In genomic region chr17:80006339-80006720, GRCh38 we compare ENCODE assay signal across 16 cellular contexts. TPM values are rescaled to one million over a fixed set of nuclear protein-coding genes. Genes with fewer than 3 reads are reported as not detected.
DNase-seq lines count a peak whose midpoint lies in the region; ATAC-seq and TF ChIP-seq lines count a peak whose summit lies in the region.
"Had no signal": no experiment of that assay in that cellular context is flagged by ENCODE, and none has a peak within 500 bp of the region (broad histone marks: within the 10 kb centered on the region; RNA-seq: fewer than 3 reads in every experiment).

No MANE protein-coding gene starts in this region.

- H3K4me1 Mint-ChIP-seq in activated T-cell treated with anti-CD3 and anti-CD28 coated beads, Interleukin-2, amount 50 U/mL, for 72 hours (ENCODE audit: low read depth) = peaks cover 17% of the 10 kb centered on the region
- H3K4me1 Mint-ChIP-seq in glutamatergic neuron (ENCODE audit: low read depth, unreplicated experiment) = peaks cover 10% of the 10 kb centered on the region
- peaks cover 10% of the 10 kb centered on the region for H3K4me1 Mint-ChIP-seq in progenitor cell of endocrine pancreas (ENCODE audit: low read depth)

- H3K27me3 Mint-ChIP-seq in activated T-cell treated with anti-CD3 and anti-CD28 coated beads, Interleukin-2, amount 50 U/mL, for 72 hours (ENCODE audit: low read depth) = no peaks in the 10 kb centered on the region
- peaks cover 10% of the 10 kb centered on the region for H3K27me3 Mint-ChIP-seq in glutamatergic neuron (ENCODE audit: unreplicated experiment)
- H3K27me3 Mint-ChIP-seq in progenitor cell of endocrine pancreas = no peaks in the 10 kb centered on the region
- H3K27me3 Mint-ChIP-seq: stimulated activated naive CD8-positive, alpha-beta T cell treated with anti-CD3 and anti-CD28 coated beads, Interleukin-15, Interleukin-2, amounts not matched to agents 100 ng/mL and 50 ng/mL, for 24 hours had no signal

- no peak overlapping the region for H3K27ac ChIP-seq in RWPE2 (ENCODE audit: poor library complexity, severe bottlenecking)
- H3K27ac ChIP-seq: esophagus squamous epithelium, heart right ventricle, skin epidermis had no signal

- no peaks in the 10 kb centered on the region for H3K36me3 ChIP-seq in RWPE2 (ENCODE audit: low read depth)

- H3K9me3 ChIP-seq in RWPE2 (ENCODE audit: severe bottlenecking) = no peaks in the 10 kb centered on the region
- H3K9me3 ChIP-seq: esophagus squamous epithelium, heart right ventricle had no signal

- TF ChIP-seq CTCF in RWPE2 (IDR thresholded peaks at IDR 0.05; ENCODE audit: poor library complexity, severe bottlenecking) (peak; percentile 1), glutamatergic neuron (IDR thresholded peaks at IDR 0.05; ENCODE audit: partially characterized antibody, unreplicated experiment) (no peak), progenitor cell of endocrine pancreas (IDR thresholded peaks at IDR 0.05; ENCODE audit: unreplicated experiment) (no peak)

- no peaks in the 10 kb centered on the region for H3K36me3 Mint-ChIP-seq in activated T-cell treated with anti-CD3 and anti-CD28 coated beads, Interleukin-2, amount 50 U/mL, for 72 hours (ENCODE audit: insufficient read depth in 2 of 2)
- H3K36me3 Mint-ChIP-seq in glutamatergic neuron (ENCODE audit: unreplicated experiment) (no peaks in the 10 kb centered on the region), progenitor cell of endocrine pancreas (ENCODE audit: insufficient read depth) (peaks cover 5% of the 10 kb centered on the region)
- H3K36me3 Mint-ChIP-seq: activated naive CD4-positive, alpha-beta T cell treated with anti-CD3 and anti-CD28 coated beads, Interleukin-2, amount 50 U/mL, for 72 hours; memory B cell had no signal

- ATAC-seq in activated T-cell treated with anti-CD3 and anti-CD28 coated beads, Interleukin-2, amount 50 U/mL, for 72 hours (replicated peaks in 1 of 2) = no peak
- ATAC-seq in RWPE2 (ENCODE audit: low read depth) = no peak
- no peak for ATAC-seq in esophagus mucosa

- H3K4me1 ChIP-seq in RWPE2 (ENCODE audit: insufficient read depth, poor library complexity, severe bottlenecking) = no peaks in the 10 kb centered on the region

- no peak overlapping the region for H3K4me3 ChIP-seq in RWPE2 (ENCODE audit: severe bottlenecking)
- H3K4me3 ChIP-seq: esophagus squamous epithelium, skin epidermis had no signal

- no peaks in the 10 kb centered on the region for H3K27me3 ChIP-seq in RWPE2 (ENCODE audit: insufficient read depth, poor library complexity, severe bottlenecking)
- H3K27me3 ChIP-seq: esophagus squamous epithelium, heart right ventricle had no signal

- no peaks in the 10 kb centered on the region for H3K9me3 Mint-ChIP-seq in activated T-cell treated with anti-CD3 and anti-CD28 coated beads, Interleukin-2, amount 50 U/mL, for 72 hours
- no peaks in the 10 kb centered on the region for H3K9me3 Mint-ChIP-seq in glutamatergic neuron (ENCODE audit: unreplicated experiment)
- no peaks in the 10 kb centered on the region for H3K9me3 Mint-ChIP-seq in progenitor cell of endocrine pancreas (ENCODE audit: low read depth)
- H3K9me3 Mint-ChIP-seq: activated naive CD4-positive, alpha-beta T cell treated with anti-CD3 and anti-CD28 coated beads, Interleukin-2, amount 50 U/mL, for 72 hours; memory B cell; stimulated activated naive CD8-positive, alpha-beta T cell treated with anti-CD3 and anti-CD28 coated beads, Interleukin-15, Interleukin-2, amounts not matched to agents 100 ng/mL and 50 ng/mL, for 24 hours had no signal

- no peak overlapping the region for H3K27ac Mint-ChIP-seq in activated T-cell treated with anti-CD3 and anti-CD28 coated beads, Interleukin-2, amount 50 U/mL, for 72 hours
- peak overlapping the region; percentile 13 for H3K27ac Mint-ChIP-seq in glutamatergic neuron (ENCODE audit: unreplicated experiment)
- H3K27ac Mint-ChIP-seq in progenitor cell of endocrine pancreas = no peak overlapping the region
- H3K27ac Mint-ChIP-seq: memory B cell; stimulated activated naive CD8-positive, alpha-beta T cell treated with anti-CD3 and anti-CD28 coated beads, Interleukin-15, Interleukin-2, amounts not matched to agents 100 ng/mL and 50 ng/mL, for 24 hours had no signal

- peak overlapping the region; percentile 62 to 64 for H3K4me3 Mint-ChIP-seq in activated T-cell treated with anti-CD3 and anti-CD28 coated beads, Interleukin-2, amount 50 U/mL, for 72 hours
- H3K4me3 Mint-ChIP-seq in glutamatergic neuron (ENCODE audit: unreplicated experiment) = peak overlapping the region; percentile 79
- peak overlapping the region; percentile 30 for H3K4me3 Mint-ChIP-seq in progenitor cell of endocrine pancreas (ENCODE audit: low read depth)
- H3K4me3 Mint-ChIP-seq: memory B cell; stimulated activated naive CD8-positive, alpha-beta T cell treated with anti-CD3 and anti-CD28 coated beads, Interleukin-15, Interleukin-2, amounts not matched to agents 100 ng/mL and 50 ng/mL, for 24 hours had no signal

- DNase-seq in activated T-cell treated with anti-CD3 and anti-CD28 coated beads, Interleukin-2, amount 50 U/mL, for 72 hours = no peak
- DNase-seq in activated T-cell treated with anti-CD3 and anti-CD28 coated beads, Interleukin-2, amount 50 U/mL, for 1 hour = no peak
- DNase-seq in RWPE2 (ENCODE audit: low spot score) (no peak), glutamatergic neuron (no peak), progenitor cell of endocrine pancreas (ENCODE audit: low spot score, unreplicated experiment) (no peak)
- no peak for DNase-seq in activated CD4-positive, CD25-positive, alpha-beta regulatory T cell treated with anti-CD3 and anti-CD28 coated beads, Interleukin-2, amount 50 U/mL, for 72 hours
- DNase-seq in stimulated activated CD4-positive, alpha-beta T cell treated with anti-CD3 and anti-CD28 coated beads, Interleukin-15, amount 100 ng/mL, for 24 hours = no peak
- DNase-seq: esophagus squamous epithelium, NCI-H1048, occipital lobe had no signal

RNA-seq across cellular contexts. Expression of gene TBC1D16, which starts 29.3 kb away (rescaled TPM):
- 10 to 100 TPM; 15.8 to 32.8 TPM for total RNA-seq in activated T-cell treated with anti-CD3 and anti-CD28 coated beads, Interleukin-2, amount 50 U/mL, for 72 hours
- total RNA-seq in glutamatergic neuron (ENCODE audit: unreplicated experiment) (197 TPM), progenitor cell of endocrine pancreas (85.1 and 87.9 TPM in 2 replicates), esophagus mucosa (8.9 TPM)

RNA-seq across cellular contexts. Expression of gene CCDC40, which starts 30.1 kb away (rescaled TPM):
- total RNA-seq in activated T-cell treated with anti-CD3 and anti-CD28 coated beads, Interleukin-2, amount 50 U/mL, for 72 hours = 1 to 10 TPM in 1 of 2 donors, under 1 TPM in 1; 0.53 to 1.3 TPM
- total RNA-seq in glutamatergic neuron (ENCODE audit: unreplicated experiment) (25.3 TPM), progenitor cell of endocrine pancreas (26.9 and 28.0 TPM in 2 replicates), esophagus mucosa (0.72 TPM)

Comparison
In these comparisons a context has a peak if more than half of its experiments do, and no peak if none do; other contexts are left out.
1. RNA of gene CCDC40, which starts 30.1 kb away (total RNA-seq): 26.9 to 28.0 TPM in progenitor cell of endocrine pancreas and 25.3 TPM in glutamatergic neuron (single experiment); 0.53 to 1.3 TPM in activated T-cell treated with anti-CD3 and anti-CD28 coated beads, Interleukin-2, amount 50 U/mL, for 72 hours and 0.72 TPM in esophagus mucosa (single experiment); every median in the first group is over 10 times any median in the second.
2. Peak in every context shown above with its lines, with median percentiles within 50 percentile points of each other: H3K4me3 Mint-ChIP-seq.